ENCODE assay signal across 23 cellular contexts in the genomic region with DNA sequence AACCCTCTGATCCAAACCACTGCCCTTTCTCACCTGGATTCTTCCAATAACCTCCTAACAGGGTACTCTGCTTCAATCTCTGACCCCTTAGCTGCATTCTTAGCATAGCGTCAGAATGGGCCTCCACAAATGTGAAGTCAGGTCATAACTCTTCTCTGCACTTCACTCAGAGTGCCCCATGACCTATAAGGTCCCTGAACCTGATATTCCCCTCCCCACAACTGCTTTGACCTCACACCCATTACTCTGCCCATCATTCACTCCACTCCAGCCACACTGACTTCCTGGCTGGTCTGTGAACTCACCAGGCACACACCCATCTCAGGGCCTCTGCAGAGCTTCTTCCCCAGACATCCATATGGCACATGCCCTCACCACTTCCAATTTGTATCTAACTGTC.
DNase-seq lines count a peak whose midpoint lies in the region; ATAC-seq, FAIRE-seq and TF ChIP-seq lines count a peak whose summit lies in the region.
"Had no signal": no experiment of that assay in that cellular context is flagged by ENCODE, and none has a peak within 500 bp of the region (broad histone marks: within the 10 kb centered on the region; RNA-seq: fewer than 3 reads in every experiment).

No MANE protein-coding gene starts in this region.

- no peaks in the 10 kb centered on the region for H3K9me3 Mint-ChIP-seq in nephron progenitor cell
- H3K9me3 Mint-ChIP-seq: CD4-positive, alpha-beta T cell; CD8-positive, alpha-beta T cell had no signal

- peaks cover 69% of the 10 kb centered on the region for H3K4me1 Mint-ChIP-seq in nephron progenitor cell

- FAIRE-seq in HepG2 (lab: Jason Lieb, UNC): no peak
- FAIRE-seq: A549, D721Med, G401.6, GM12892, GM18507 had no signal

- H3K9me3 ChIP-seq in HepG2 (ENCODE audit: low read length) (no peaks in the 10 kb centered on the region), right lobe of liver (no peaks in the 10 kb centered on the region), esophagus muscularis mucosa (no peaks in the 10 kb centered on the region)
- H3K9me3 ChIP-seq: A549; BLaER1 treated with 17β-estradiol and CSF1 and Interleukin-3, amounts not matched to agents 10 nM and 100 nM; Caco-2 had no signal

- no peaks in the 10 kb centered on the region for H3K79me2 ChIP-seq in HepG2 (ENCODE audit: insufficient read depth, low read length)

- H2AFZ ChIP-seq in HepG2 (ENCODE audit: low read length): no peak overlapping the region

- 21% methylated on average over 1 of the region's 1 CpG for WGBS in HepG2 (ENCODE audit: low lambda C conversion rate)
- WGBS in right lobe of liver (ENCODE audit: insufficient coverage, low coverage, low lambda C conversion rate, missing lambda C conversion rate): 87% methylated on average over 1 of the region's 1 CpG
- 100% methylated on average over 1 of the region's 1 CpG for WGBS in esophagus muscularis mucosa

- TF ChIP-seq CTCF in HepG2 (CRISPR knock-in tag; IDR thresholded peaks at IDR 0.05) (no peak), right lobe of liver (IDR thresholded peaks at IDR 0.05) (no peak), esophagus muscularis mucosa (IDR thresholded peaks at IDR 0.05) (no peak), nephron progenitor cell (IDR thresholded peaks at IDR 0.05) (no peak)

- peak overlapping the region; percentile 45 for H3K27ac Mint-ChIP-seq in nephron progenitor cell
- H3K27ac Mint-ChIP-seq: B cell; CD4-positive, alpha-beta T cell; CD8-positive, alpha-beta T cell had no signal

- no peaks in the 10 kb centered on the region for H3K36me3 Mint-ChIP-seq in nephron progenitor cell (ENCODE audit: low read depth)
- H3K36me3 Mint-ChIP-seq: CD8-positive, alpha-beta T cell had no signal

- H3K27me3 ChIP-seq in HepG2 (ENCODE audit: control insufficient read depth in 1 of 2, insufficient read depth in 2 of 2, low read length in 2 of 2) (no peaks in the 10 kb centered on the region), right lobe of liver (no peaks in the 10 kb centered on the region), esophagus muscularis mucosa (no peaks in the 10 kb centered on the region)
- H3K27me3 ChIP-seq: BLaER1 treated with 17β-estradiol and CSF1 and Interleukin-3, amounts not matched to agents 10 nM and 100 nM had no signal

- H3K9ac ChIP-seq in HepG2 (ENCODE audit: insufficient read depth, low read depth, low read length): no peak overlapping the region
- H3K9ac ChIP-seq: BLaER1 treated with 17β-estradiol and CSF1 and Interleukin-3, amounts not matched to agents 10 nM and 100 nM had no signal

- H3K27ac ChIP-seq in HepG2 (ENCODE audit: extremely low read length, insufficient read depth, low read length) (no peak overlapping the region), right lobe of liver (no peak overlapping the region), esophagus muscularis mucosa (replicated peaks in 1 of 4) (no peak overlapping the region)
- H3K27ac ChIP-seq: 22Rv1; A549; BLaER1 treated with 17β-estradiol and CSF1 and Interleukin-3, amounts not matched to agents 10 nM and 100 nM; C4-2B had no signal

- no peak for TF ChIP-seq POLR2A in HepG2 (IDR thresholded peaks at IDR 0.05; ENCODE audit: insufficient read depth in 1 of 2, low read depth in 2 of 2, low read length in 2 of 2)
- no peak for TF ChIP-seq POLR2A in right lobe of liver (IDR thresholded peaks at IDR 0.05)
- TF ChIP-seq POLR2A in esophagus muscularis mucosa (IDR thresholded peaks at IDR 0.05; ENCODE audit: low read depth): no peak

- no peak overlapping the region for H3K4me3 Mint-ChIP-seq in nephron progenitor cell
- H3K4me3 Mint-ChIP-seq: B cell; CD4-positive, alpha-beta T cell; CD8-positive, alpha-beta T cell had no signal

- intact Hi-C loops in HepG2 (cut with micrococcal nuclease; ENCODE audit: unreplicated experiment) (no loop called here), right lobe of liver (cut with DNase I) (no loop called here), esophagus muscularis mucosa (cut with DNase I) (no loop called here)

- H4K20me1 ChIP-seq in HepG2 (ENCODE audit: insufficient read depth, low read length): no peaks in the 10 kb centered on the region
- H4K20me1 ChIP-seq: BLaER1 treated with 17β-estradiol and CSF1 and Interleukin-3, amounts not matched to agents 10 nM and 100 nM had no signal

- TF ChIP-seq RAD21 in HepG2 (CRISPR knock-in tag; IDR thresholded peaks at IDR 0.05): no peak

- H3K4me3 ChIP-seq in HepG2 (replicated peaks in 1 of 3; ENCODE audit: insufficient read depth in 1 of 3, low read depth in 2 of 3, low read length in 3 of 3) (no peak overlapping the region), right lobe of liver (no peak overlapping the region), esophagus muscularis mucosa (no peak overlapping the region)
- H3K4me3 ChIP-seq: A549; BLaER1 treated with 17β-estradiol and CSF1 and Interleukin-3, amounts not matched to agents 10 nM and 100 nM had no signal

- CTCF ChIA-PET in HepG2 (lab: Yijun Ruan, JAX; ENCODE audit: low intra/inter-chr PET ratio, low total read pairs): no interaction called here

- in situ Hi-C loops in HepG2 (cut with HindIII; ENCODE audit: extremely low pct_ligation_motif_present, low pct_unique_long_range_greater_than_20kb): loop anchor here (25.0 kb wide), 1 partner anchor 581 kb away; no protein-coding TSS in a partner anchor

- TF ChIP-seq EP300 in HepG2 (IDR thresholded peaks at IDR 0.05; ENCODE audit: low read depth in 2 of 2, low read length in 2 of 2) (no peak), HepG2 (CRISPR knock-in tag; IDR thresholded peaks at IDR 0.05; ENCODE audit: borderline replicate concordance) (no peak), esophagus muscularis mucosa (IDR thresholded peaks at IDR 0.05) (no peak)

- no TSS peak for BruUV-seq in HepG2 (replicated peaks; lab: Mats Ljungman, UMichigan)

- no peak for DNase-seq in HepG2 (ENCODE audit: low spot score)
- no peak for DNase-seq in right lobe of liver
- peak; percentile 81 for DNase-seq in esophagus muscularis mucosa (ENCODE audit: extremely low spot score)
- DNase-seq in nephron progenitor cell: peak; percentile 35
- no peak for DNase-seq in NCI-H524 treated with DMSO at 0.1 percent for 48 hours (lab: John Stamatoyannopoulos, UW)
- no peak for DNase-seq in globus pallidus (ENCODE audit: low spot score)
- DNase-seq: AML-193; Caco-2; Calu3; CD4-positive, alpha-beta T cell; CD8-positive, alpha-beta T cell; DMS79 treated with DMSO at 0.1 percent for 48 hours; GF-D8 had no signal

- POLR2A ChIA-PET in HepG2 (lab: Yijun Ruan, JAX): interaction anchor here (1.7 kb wide), 1 partner anchor 8 kb away, joined by 5 read pairs; no protein-coding TSS in a partner anchor

- ATAC-seq in HepG2 (peak; percentile 20), right lobe of liver (no peak), HG03342 (IDR thresholded peaks at IDR 0.05; ENCODE audit: unreplicated experiment) (no peak)
- ATAC-seq: A549; CD8-positive, alpha-beta T cell had no signal

- H3K36me3 ChIP-seq in HepG2 (replicated peaks in 1 of 2; ENCODE audit: control insufficient read depth in 1 of 2, insufficient read depth in 2 of 2, low read length in 2 of 2) (no peaks in the 10 kb centered on the region), right lobe of liver (no peaks in the 10 kb centered on the region), esophagus muscularis mucosa (no peaks in the 10 kb centered on the region)
- H3K36me3 ChIP-seq: BLaER1 treated with 17β-estradiol and CSF1 and Interleukin-3, amounts not matched to agents 10 nM and 100 nM had no signal

- peaks cover 12% of the 10 kb centered on the region for H3K27me3 Mint-ChIP-seq in nephron progenitor cell (ENCODE audit: low read depth, poor library complexity)
- H3K27me3 Mint-ChIP-seq: B cell; CD4-positive, alpha-beta T cell had no signal

- H3K4me1 ChIP-seq in HepG2 (ENCODE audit: insufficient read depth, low read length): peaks cover 44% of the 10 kb centered on the region
- H3K4me1 ChIP-seq in right lobe of liver: peaks cover 0 to 13% (median 3%) of the 10 kb centered on the region in 4 donors
- no peaks in the 10 kb centered on the region for H3K4me1 ChIP-seq in esophagus muscularis mucosa
- H3K4me1 ChIP-seq: A549 had no signal

- H3K4me2 ChIP-seq in HepG2 (ENCODE audit: low read depth, low read length): peak overlapping the region; percentile 24; the same call in 1 of the 2 replicates
- H3K4me2 ChIP-seq: A549; BLaER1 treated with 17β-estradiol and CSF1 and Interleukin-3, amounts not matched to agents 10 nM and 100 nM had no signal

TF ChIP-seq in HepG2, 621 proteins besides CTCF, POLR2A, EP300 and RAD21:
- TF ChIP-seq HOXA9 (CRISPR knock-in tag; IDR thresholded peaks at IDR 0.05; ENCODE audit: borderline replicate concordance) (no peak), NR2F2 (IDR thresholded peaks at IDR 0.05; ENCODE audit: borderline replicate concordance, low read depth) (0 out of 2 replicates have a peak, but pooled peaks have one; percentile 24), RARA (CRISPR knock-in tag; IDR thresholded peaks at IDR 0.05) (peak; percentile 63), HNF4A (CRISPR knock-in tag; IDR thresholded peaks at IDR 0.05) (peak; percentile 28; the same call in 1 of the 2 replicates), SALL1 (CRISPR knock-in tag; IDR thresholded peaks at IDR 0.05) (peak; percentile 29; the same call in 1 of the 2 replicates), RXRB (CRISPR knock-in tag; IDR thresholded peaks at IDR 0.05; ENCODE audit: borderline replicate concordance) (peak; percentile 50; the same call in 1 of the 2 replicates), ZNF543 (CRISPR knock-in tag; IDR thresholded peaks at IDR 0.05) (no peak), ZNF33A (CRISPR knock-in tag; IDR thresholded peaks at IDR 0.05; ENCODE audit: borderline replicate concordance) (no peak), TEAD3 (CRISPR knock-in tag; optimal IDR thresholded peaks at IDR 0.05; ENCODE audit: borderline replicate concordance) (peak; percentile 49), YEATS4 (CRISPR knock-in tag; IDR thresholded peaks at IDR 0.05; ENCODE audit: borderline replicate concordance) (no peak)
- TF ChIP-seq, protein P1, sequence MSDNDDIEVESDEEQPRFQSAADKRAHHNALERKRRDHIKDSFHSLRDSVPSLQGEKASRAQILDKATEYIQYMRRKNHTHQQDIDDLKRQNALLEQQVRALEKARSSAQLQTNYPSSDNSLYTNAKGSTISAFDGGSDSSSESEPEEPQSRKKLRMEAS (IDR thresholded peaks at IDR 0.05): no peak

Comparison
In these comparisons a context has a peak if more than half of its experiments do, and no peak if none do; other contexts are left out.
1. DNase-seq: peak in esophagus muscularis mucosa (single experiment) and nephron progenitor cell (single experiment); none in HepG2 (single experiment), right lobe of liver (0 of 3), NCI-H524 treated with DMSO at 0.1 percent for 48 hours (single experiment) and globus pallidus (single experiment).